1 cellular context compared by ENCODE assay signal in the genomic region with DNA sequence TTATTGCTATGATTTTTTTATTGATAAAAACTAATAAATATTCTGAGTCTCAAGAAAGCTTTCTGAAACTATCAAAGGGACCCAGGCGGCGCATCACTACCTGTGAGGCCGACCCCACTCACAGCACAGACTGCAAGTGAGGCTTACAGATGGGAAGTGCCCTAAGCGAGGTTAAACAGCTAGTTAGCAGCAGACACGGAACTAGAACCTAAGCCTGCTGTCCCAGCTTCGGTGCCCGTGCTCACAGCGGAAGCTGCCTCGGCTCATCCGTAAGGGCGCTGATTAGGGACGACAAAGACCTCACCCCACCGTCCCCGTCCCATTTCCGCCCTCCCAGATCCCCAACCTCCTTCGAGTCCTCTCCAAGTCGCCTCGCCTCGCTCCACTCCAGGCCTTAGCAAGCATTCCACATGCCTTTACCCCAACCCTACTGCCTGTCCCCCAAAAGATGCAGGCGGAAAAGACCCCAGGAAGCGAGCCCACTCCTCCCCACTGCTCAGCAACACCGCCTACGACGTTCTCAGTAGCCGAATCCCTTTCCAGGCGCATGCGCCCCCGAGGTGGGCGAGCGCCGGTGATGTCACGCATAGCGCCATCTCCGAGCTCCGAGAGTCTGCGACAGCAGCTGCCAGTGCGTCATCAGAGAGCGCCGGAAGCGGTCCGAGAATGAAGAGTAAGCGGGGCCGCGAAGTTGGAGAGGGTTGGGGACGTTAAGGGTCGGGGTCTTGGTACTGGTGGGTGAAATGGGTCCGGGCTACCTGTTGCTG.
A peak's percentile ranks its signal among the peaks of the same experiment; 100 is the strongest.
TF ChIP-seq lines count a peak whose summit lies in the region.

TSS of gene POP4 (plus strand) at position 631 of the 767 bp plus-strand sequence. CDS start at position 667, 36 bp downstream.

TF ChIP-seq in HEK293, 187 proteins besides CTCF, POLR2A, EP300 and RAD21 (continued from another document and continues in another):
- TF ChIP-seq, protein P1, sequence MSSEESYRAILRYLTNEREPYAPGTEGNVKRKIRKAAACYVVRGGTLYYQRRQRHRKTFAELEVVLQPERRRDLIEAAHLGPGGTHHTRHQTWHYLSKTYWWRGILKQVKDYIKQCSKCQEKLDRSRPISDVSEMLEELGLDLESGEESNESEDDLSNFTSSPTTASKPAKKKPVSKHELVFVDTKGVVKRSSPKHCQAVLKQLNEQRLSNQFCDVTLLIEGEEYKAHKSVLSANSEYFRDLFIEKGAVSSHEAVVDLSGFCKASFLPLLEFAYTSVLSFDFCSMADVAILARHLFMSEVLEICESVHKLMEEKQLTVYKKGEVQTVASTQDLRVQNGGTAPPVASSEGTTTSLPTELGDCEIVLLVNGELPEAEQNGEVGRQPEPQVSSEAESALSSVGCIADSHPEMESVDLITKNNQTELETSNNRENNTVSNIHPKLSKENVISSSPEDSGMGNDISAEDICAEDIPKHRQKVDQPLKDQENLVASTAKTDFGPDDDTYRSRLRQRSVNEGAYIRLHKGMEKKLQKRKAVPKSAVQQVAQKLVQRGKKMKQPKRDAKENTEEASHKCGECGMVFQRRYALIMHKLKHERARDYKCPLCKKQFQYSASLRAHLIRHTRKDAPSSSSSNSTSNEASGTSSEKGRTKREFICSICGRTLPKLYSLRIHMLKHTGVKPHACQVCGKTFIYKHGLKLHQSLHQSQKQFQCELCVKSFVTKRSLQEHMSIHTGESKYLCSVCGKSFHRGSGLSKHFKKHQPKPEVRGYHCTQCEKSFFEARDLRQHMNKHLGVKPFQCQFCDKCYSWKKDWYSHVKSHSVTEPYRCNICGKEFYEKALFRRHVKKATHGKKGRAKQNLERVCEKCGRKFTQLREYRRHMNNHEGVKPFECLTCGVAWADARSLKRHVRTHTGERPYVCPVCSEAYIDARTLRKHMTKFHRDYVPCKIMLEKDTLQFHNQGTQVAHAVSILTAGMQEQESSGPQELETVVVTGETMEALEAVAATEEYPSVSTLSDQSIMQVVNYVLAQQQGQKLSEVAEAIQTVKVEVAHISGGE (tag by site-specific recombination; conservative IDR thresholded peaks at IDR 0.05; ENCODE audit: low read depth), result peak; percentile 94
- TF ChIP-seq ZNF335 (tag by site-specific recombination; conservative IDR thresholded peaks at IDR 0.05) (peak; percentile 100), ZNF621 (tag by site-specific recombination; IDR thresholded peaks at IDR 0.05) (no peak), ZNF140 (tag by site-specific recombination; IDR thresholded peaks at IDR 0.05) (no peak), ZFP3 (tag by site-specific recombination; IDR thresholded peaks at IDR 0.05; ENCODE audit: low read depth) (no peak), ZNF112 (tag by site-specific recombination; IDR thresholded peaks at IDR 0.05) (no peak), ZEB2 (tag by site-specific recombination; IDR thresholded peaks at IDR 0.05) (peak; percentile 90; the same call in 1 of the 2 replicates), ZNF354C (tag by site-specific recombination; IDR thresholded peaks at IDR 0.05; ENCODE audit: borderline replicate concordance, low read depth) (no peak), ZNF175 (tag by site-specific recombination; IDR thresholded peaks at IDR 0.05) (no peak), ZNF266 (tag by site-specific recombination; IDR thresholded peaks at IDR 0.05; ENCODE audit: low read depth) (no peak), ZNF610 (tag by site-specific recombination; IDR thresholded peaks at IDR 0.05; ENCODE audit: borderline replicate concordance) (peak; percentile 87), MZF1 (tag by site-specific recombination; IDR thresholded peaks at IDR 0.05; ENCODE audit: borderline replicate concordance) (peak; percentile 87), MEIS1 (CRISPR knock-in tag; IDR thresholded peaks at IDR 0.05; ENCODE audit: borderline replicate concordance) (no peak), ZNF473 (tag by site-specific recombination; IDR thresholded peaks at IDR 0.05) (no peak), OVOL3 (tag by site-specific recombination; IDR thresholded peaks at IDR 0.05) (peak; percentile 66; the same call in 1 of the 2 replicates), ZNF670 (tag by site-specific recombination; IDR thresholded peaks at IDR 0.05; ENCODE audit: low read depth) (no peak), ZNF747 (tag by site-specific recombination; IDR thresholded peaks at IDR 0.05) (no peak), ZSCAN16 (tag by site-specific recombination; IDR thresholded peaks at IDR 0.05) (0 out of 2 replicates have a peak, but pooled peaks have one; percentile 22), ZNF350 (tag by site-specific recombination; IDR thresholded peaks at IDR 0.05) (no peak), REPIN1 (tag by site-specific recombination; IDR thresholded peaks at IDR 0.05; ENCODE audit: low read depth) (peak; percentile 96; the same call in 1 of the 2 replicates), ZSCAN4 (tag by site-specific recombination; IDR thresholded peaks at IDR 0.05) (peak; percentile 67), ZNF114 (tag by site-specific recombination; IDR thresholded peaks at IDR 0.05) (no peak), ZNF19 (tag by site-specific recombination; IDR thresholded peaks at IDR 0.05; ENCODE audit: low read depth) (no peak), PRDM2 (tag by site-specific recombination; IDR thresholded peaks at IDR 0.05; ENCODE audit: borderline replicate concordance) (peak; percentile 76; the same call in 1 of the 2 replicates), ZNF768 (tag by site-specific recombination; IDR thresholded peaks at IDR 0.05) (no peak; the same call in 1 of the 2 replicates), ZNF544 (tag by site-specific recombination; IDR thresholded peaks at IDR 0.05) (no peak), ZNF248 (tag by site-specific recombination; IDR thresholded peaks at IDR 0.05) (no peak), ZBTB1 (tag by site-specific recombination; IDR thresholded peaks at IDR 0.05) (no peak; the same call in 1 of the 2 replicates), ZBTB8A (tag by site-specific recombination; IDR thresholded peaks at IDR 0.05) (peak; percentile 91), ZNF274 (IDR thresholded peaks at IDR 0.05; ENCODE audit: low read length) (no peak), ZNF274 (tag by site-specific recombination; IDR thresholded peaks at IDR 0.05; ENCODE audit: borderline replicate concordance) (no peak)
- TF ChIP-seq, protein P2, sequence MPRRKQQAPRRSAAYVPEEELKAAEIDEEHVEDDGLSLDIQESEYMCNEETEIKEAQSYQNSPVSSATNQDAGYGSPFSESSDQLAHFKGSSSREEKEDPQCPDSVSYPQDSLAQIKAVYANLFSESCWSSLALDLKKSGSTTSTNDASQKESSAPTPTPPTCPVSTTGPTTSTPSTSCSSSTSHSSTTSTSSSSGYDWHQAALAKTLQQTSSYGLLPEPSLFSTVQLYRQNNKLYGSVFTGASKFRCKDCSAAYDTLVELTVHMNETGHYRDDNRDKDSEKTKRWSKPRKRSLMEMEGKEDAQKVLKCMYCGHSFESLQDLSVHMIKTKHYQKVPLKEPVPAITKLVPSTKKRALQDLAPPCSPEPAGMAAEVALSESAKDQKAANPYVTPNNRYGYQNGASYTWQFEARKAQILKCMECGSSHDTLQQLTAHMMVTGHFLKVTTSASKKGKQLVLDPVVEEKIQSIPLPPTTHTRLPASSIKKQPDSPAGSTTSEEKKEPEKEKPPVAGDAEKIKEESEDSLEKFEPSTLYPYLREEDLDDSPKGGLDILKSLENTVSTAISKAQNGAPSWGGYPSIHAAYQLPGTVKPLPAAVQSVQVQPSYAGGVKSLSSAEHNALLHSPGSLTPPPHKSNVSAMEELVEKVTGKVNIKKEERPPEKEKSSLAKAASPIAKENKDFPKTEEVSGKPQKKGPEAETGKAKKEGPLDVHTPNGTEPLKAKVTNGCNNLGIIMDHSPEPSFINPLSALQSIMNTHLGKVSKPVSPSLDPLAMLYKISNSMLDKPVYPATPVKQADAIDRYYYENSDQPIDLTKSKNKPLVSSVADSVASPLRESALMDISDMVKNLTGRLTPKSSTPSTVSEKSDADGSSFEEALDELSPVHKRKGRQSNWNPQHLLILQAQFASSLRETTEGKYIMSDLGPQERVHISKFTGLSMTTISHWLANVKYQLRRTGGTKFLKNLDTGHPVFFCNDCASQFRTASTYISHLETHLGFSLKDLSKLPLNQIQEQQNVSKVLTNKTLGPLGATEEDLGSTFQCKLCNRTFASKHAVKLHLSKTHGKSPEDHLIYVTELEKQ (tag by site-specific recombination; IDR thresholded peaks at IDR 0.05; ENCODE audit: borderline replicate concordance), result peak; percentile 24; the same call in 1 of the 2 replicates
- TF ChIP-seq, protein P3, sequence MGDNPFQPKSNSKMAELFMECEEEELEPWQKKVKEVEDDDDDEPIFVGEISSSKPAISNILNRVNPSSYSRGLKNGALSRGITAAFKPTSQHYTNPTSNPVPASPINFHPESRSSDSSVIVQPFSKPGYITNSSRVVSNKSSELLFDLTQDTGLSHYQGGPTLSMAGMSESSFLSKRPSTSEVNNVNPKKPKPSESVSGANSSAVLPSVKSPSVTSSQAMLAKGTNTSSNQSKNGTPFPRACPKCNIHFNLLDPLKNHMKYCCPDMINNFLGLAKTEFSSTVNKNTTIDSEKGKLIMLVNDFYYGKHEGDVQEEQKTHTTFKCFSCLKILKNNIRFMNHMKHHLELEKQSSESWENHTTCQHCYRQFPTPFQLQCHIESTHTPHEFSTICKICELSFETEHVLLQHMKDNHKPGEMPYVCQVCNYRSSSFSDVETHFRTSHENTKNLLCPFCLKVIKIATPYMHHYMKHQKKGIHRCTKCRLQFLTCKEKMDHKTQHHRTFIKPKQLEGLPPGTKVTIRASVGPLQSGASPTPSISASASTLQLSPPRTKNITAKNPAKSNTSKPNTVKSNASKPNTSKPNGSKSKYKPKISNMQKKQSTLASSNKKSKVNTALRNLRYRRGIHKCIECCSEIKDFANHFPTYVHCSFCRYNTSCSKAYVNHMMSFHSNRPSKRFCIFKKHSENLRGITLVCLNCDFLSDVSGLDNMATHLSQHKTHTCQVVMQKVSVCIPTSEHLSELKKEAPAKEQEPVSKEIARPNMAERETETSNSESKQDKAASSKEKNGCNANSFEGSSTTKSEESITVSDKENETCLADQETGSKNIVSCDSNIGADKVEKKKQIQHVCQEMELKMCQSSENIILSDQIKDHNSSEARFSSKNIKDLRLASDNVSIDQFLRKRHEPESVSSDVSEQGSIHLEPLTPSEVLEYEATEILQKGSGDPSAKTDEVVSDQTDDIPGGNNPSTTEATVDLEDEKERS (tag by site-specific recombination; IDR thresholded peaks at IDR 0.05), result peak; percentile 63; the same call in 1 of the 2 replicates
